Comparison of ENCODE assay signal across 19 cellular contexts in genomic region chr13:19664481-19665230, GRCh38. TPM values are rescaled to one million over a fixed set of nuclear protein-coding genes. Genes with fewer than 3 reads are reported as not detected.
DNase-seq lines count a peak whose midpoint lies in the region; ATAC-seq, FAIRE-seq and TF ChIP-seq lines count a peak whose summit lies in the region.
"Had no signal": no experiment of that assay in that cellular context is flagged by ENCODE, and none has a peak within 500 bp of the region (broad histone marks: within the 10 kb centered on the region; RNA-seq: fewer than 3 reads in every experiment).

No MANE protein-coding gene starts in this region.

- no peak overlapping the region for H3K18ac ChIP-seq in H9 (ENCODE audit: insufficient read length, low read depth, low read length)

- no peak overlapping the region for H3K4ac ChIP-seq in H9 (ENCODE audit: low read depth, low read length)

- no peak overlapping the region for H2AFZ ChIP-seq in H9 (ENCODE audit: low read length)

- no peaks in the 10 kb centered on the region for H3K27me3 Mint-ChIP-seq in activated CD4-positive, alpha-beta T cell treated with anti-CD3 and anti-CD28 coated beads, Interleukin-2, amount 10 ng/mL, durations not matched to agents 24 days and 14 days
- no peaks in the 10 kb centered on the region for H3K27me3 Mint-ChIP-seq in H9 (ENCODE audit: low read depth)
- H3K27me3 Mint-ChIP-seq in activated naive CD8-positive, alpha-beta T cell treated with anti-CD3 and anti-CD28 coated beads, Interleukin-2, amount 50 U/mL, for 24 hours = no peaks in the 10 kb centered on the region
- no peaks in the 10 kb centered on the region for H3K27me3 Mint-ChIP-seq in natural killer cell (ENCODE audit: low read depth in 2 of 2)
- H3K27me3 Mint-ChIP-seq: type B pancreatic cell had no signal

- H3K79me1 ChIP-seq in H9 (ENCODE audit: insufficient read depth, low read depth, low read length, poor library complexity, severe bottlenecking) = no peaks in the 10 kb centered on the region

- no peak overlapping the region for H4K91ac ChIP-seq in H9 (ENCODE audit: insufficient read length, low read depth, low read length)

- no peaks in the 10 kb centered on the region for H3K23me2 ChIP-seq in H9 (ENCODE audit: insufficient read length, low read depth, low read length, poor library complexity, severe bottlenecking)

- H3K9ac ChIP-seq in H9 (ENCODE audit: extremely low read depth, insufficient read length, low read length) (no peak overlapping the region), kidney (ENCODE audit: low read length in 2 of 2) (no peak overlapping the region)

- H3K56ac ChIP-seq in H9 (ENCODE audit: insufficient read length, low read depth, low read length) = no peak overlapping the region

- no peak for ATAC-seq in activated naive CD8-positive, alpha-beta T cell treated with anti-CD3 and anti-CD28 coated beads, Interleukin-2, amount 50 U/mL, for 24 hours
- no peak for ATAC-seq in natural killer cell
- ATAC-seq: foreskin keratinocyte had no signal

- no peak overlapping the region for H4K5ac ChIP-seq in H9 (ENCODE audit: insufficient read length, low read depth, low read length)

- no peak for FAIRE-seq in kidney (lab: Jason Lieb, UNC)
- FAIRE-seq: endometrium, H54, TTC549 had no signal

- no peak for DNase-seq in activated CD4-positive, alpha-beta T cell treated with anti-CD3 and anti-CD28 coated beads, Interleukin-2, amount 10 ng/mL, durations not matched to agents 24 days and 14 days
- no peak for DNase-seq in activated CD4-positive, alpha-beta T cell treated with anti-CD3 and anti-CD28 coated beads for 1 hour
- DNase-seq in H9 (no peak), natural killer cell (no peak), NCI-H2227 treated with DMSO at 0.1 percent for 48 hours (lab: John Stamatoyannopoulos, UW) (no peak), kidney (no peak), AML-193 (lab: John Stamatoyannopoulos, UW) (no peak)
- no peak for DNase-seq in activated naive CD8-positive, alpha-beta T cell treated with anti-CD3 and anti-CD28 coated beads, Interleukin-2, amount 50 U/mL, for 24 hours
- DNase-seq: 8988T, cerebellar nuclear complex, foreskin keratinocyte, NCI-H1930, NCI-H526 had no signal

- H2BK20ac ChIP-seq in H9 (ENCODE audit: low read depth, low read length, poor library complexity, severe bottlenecking) = no peak overlapping the region

- no peak overlapping the region for H3K14ac ChIP-seq in H9 (ENCODE audit: insufficient read depth, low read length)

- H4K20me1 ChIP-seq in H9 (ENCODE audit: control insufficient read depth, insufficient read depth, insufficient read length) = no peaks in the 10 kb centered on the region

- peaks cover 71% of the 10 kb centered on the region for H3K36me3 Mint-ChIP-seq in activated CD4-positive, alpha-beta T cell treated with anti-CD3 and anti-CD28 coated beads, Interleukin-2, amount 10 ng/mL, durations not matched to agents 24 days and 14 days (ENCODE audit: low read depth)
- H3K36me3 Mint-ChIP-seq in H9 (ENCODE audit: insufficient read depth in 1 of 3, low read depth in 3 of 3) (peaks cover 12 to 76% (median 56%) of the 10 kb centered on the region in 3 experiments), natural killer cell (no peaks in the 10 kb centered on the region)
- H3K36me3 Mint-ChIP-seq in activated naive CD8-positive, alpha-beta T cell treated with anti-CD3 and anti-CD28 coated beads, Interleukin-2, amount 50 U/mL, for 24 hours (ENCODE audit: low read depth) = peaks cover 55% of the 10 kb centered on the region

- TF ChIP-seq CTCF in H9 (conservative IDR thresholded peaks at IDR 0.05) (no peak), natural killer cell (IDR thresholded peaks at IDR 0.05) (no peak), kidney (IDR thresholded peaks at IDR 0.05; ENCODE audit: borderline replicate concordance, extremely low read depth, insufficient read depth) (no peak)

- no peak overlapping the region for H3K4me3 Mint-ChIP-seq in activated CD4-positive, alpha-beta T cell treated with anti-CD3 and anti-CD28 coated beads, Interleukin-2, amount 10 ng/mL, durations not matched to agents 24 days and 14 days
- H3K4me3 Mint-ChIP-seq in H9 (no peak overlapping the region), natural killer cell (no peak overlapping the region)
- H3K4me3 Mint-ChIP-seq in activated naive CD8-positive, alpha-beta T cell treated with anti-CD3 and anti-CD28 coated beads, Interleukin-2, amount 50 U/mL, for 24 hours = no peak overlapping the region
- H3K4me3 Mint-ChIP-seq: type B pancreatic cell had no signal

- H3K4me2 ChIP-seq in H9 (ENCODE audit: insufficient read depth, insufficient read length, low read length) = no peak overlapping the region

- peak overlapping the region; percentile 55 for H3K27ac Mint-ChIP-seq in activated CD4-positive, alpha-beta T cell treated with anti-CD3 and anti-CD28 coated beads, Interleukin-2, amount 10 ng/mL, durations not matched to agents 24 days and 14 days
- peak overlapping the region; percentile 38 to 62 (median 46); a peak in 4 of 7 replicates for H3K27ac Mint-ChIP-seq in H9
- H3K27ac Mint-ChIP-seq in activated naive CD8-positive, alpha-beta T cell treated with anti-CD3 and anti-CD28 coated beads, Interleukin-2, amount 50 U/mL, for 24 hours = peak overlapping the region; percentile 50
- H3K27ac Mint-ChIP-seq in natural killer cell = peak overlapping the region; percentile 51 to 66
- H3K27ac Mint-ChIP-seq: type B pancreatic cell had no signal

- peaks cover 44 to 50% of the 10 kb centered on the region in 2 donors for H3K36me3 ChIP-seq in kidney (ENCODE audit: control insufficient read depth in 1 of 2, insufficient read depth in 2 of 2, low read length in 2 of 2)

- no peak overlapping the region for H4K8ac ChIP-seq in H9 (replicated peaks; ENCODE audit: insufficient read length, low read depth, low read length)

- no peak overlapping the region for H3K4me3 ChIP-seq in kidney (ENCODE audit: low read length in 2 of 2)
- H3K4me3 ChIP-seq: SK-N-MC had no signal

- intact Hi-C loops in activated CD4-positive, alpha-beta T cell treated with anti-CD3 and anti-CD28 coated beads, Interleukin-2, amount 10 ng/mL, durations not matched to agents 24 days and 14 days (cut with micrococcal nuclease) = no loop called here
- intact Hi-C loops in natural killer cell (cut with micrococcal nuclease) (no loop called here), kidney (cut with DNase I) (no loop called here)

- H3K27me3 ChIP-seq in H9 (ENCODE audit: insufficient read depth, low read length) = no peaks in the 10 kb centered on the region
- H3K27me3 ChIP-seq: foreskin keratinocyte had no signal

- H3T11ph ChIP-seq in H9 (ENCODE audit: low read length) = no peak overlapping the region

- H2BK12ac ChIP-seq in H9 (ENCODE audit: insufficient read length, low read depth, low read length) = no peak overlapping the region

- H3K79me2 ChIP-seq in H9 (ENCODE audit: insufficient read depth, low read length) = no peaks in the 10 kb centered on the region

- H2BK5ac ChIP-seq in H9 (ENCODE audit: insufficient read length, low read length) = no peak overlapping the region

- H2BK120ac ChIP-seq in H9 (ENCODE audit: low read depth, low read length, poor library complexity, severe bottlenecking) = no peak overlapping the region

- H2AK5ac ChIP-seq in H9 (ENCODE audit: insufficient read length, low read length) = no peak overlapping the region

- H3K9me3 ChIP-seq in H9 (ENCODE audit: control insufficient read depth, low read depth, low read length) = no peaks in the 10 kb centered on the region
- no peaks in the 10 kb centered on the region for H3K9me3 ChIP-seq in kidney (ENCODE audit: control insufficient read depth in 1 of 2, low read length in 2 of 2)

- no CpG with 5 or more reads among the region's 14 CpGs for WGBS in H9 (ENCODE audit: extremely low coverage, insufficient read length, low lambda C conversion rate)

- no peaks in the 10 kb centered on the region for H3K4me1 ChIP-seq in H9 (ENCODE audit: insufficient read depth, low read length)
- H3K4me1 ChIP-seq in kidney (ENCODE audit: control insufficient read depth in 1 of 2, insufficient read depth in 1 of 2, low read depth in 1 of 2, low read length in 2 of 2) = no peaks in the 10 kb centered on the region
- H3K4me1 ChIP-seq: foreskin keratinocyte had no signal

- H3K4me1 Mint-ChIP-seq in activated CD4-positive, alpha-beta T cell treated with anti-CD3 and anti-CD28 coated beads, Interleukin-2, amount 10 ng/mL, durations not matched to agents 24 days and 14 days = peaks cover 6% of the 10 kb centered on the region
- peaks cover 7 to 8% of the 10 kb centered on the region in 2 experiments for H3K4me1 Mint-ChIP-seq in H9
- H3K4me1 Mint-ChIP-seq in activated naive CD8-positive, alpha-beta T cell treated with anti-CD3 and anti-CD28 coated beads, Interleukin-2, amount 50 U/mL, for 24 hours = no peaks in the 10 kb centered on the region
- peaks cover 0 to 10% of the 10 kb centered on the region in 2 donors for H3K4me1 Mint-ChIP-seq in natural killer cell

- no peaks in the 10 kb centered on the region for H3K9me3 Mint-ChIP-seq in activated CD4-positive, alpha-beta T cell treated with anti-CD3 and anti-CD28 coated beads, Interleukin-2, amount 10 ng/mL, durations not matched to agents 24 days and 14 days
- H3K9me3 Mint-ChIP-seq in H9 = peaks cover 0 to 2% of the 10 kb centered on the region in 2 experiments; a peak in 1 of 5 replicates
- H3K9me3 Mint-ChIP-seq in activated naive CD8-positive, alpha-beta T cell treated with anti-CD3 and anti-CD28 coated beads, Interleukin-2, amount 50 U/mL, for 24 hours = no peaks in the 10 kb centered on the region
- H3K9me3 Mint-ChIP-seq in natural killer cell = no peaks in the 10 kb centered on the region
- H3K9me3 Mint-ChIP-seq: type B pancreatic cell had no signal

- H3K23ac ChIP-seq in H9 (ENCODE audit: insufficient read length, low read depth, low read length) = no peak overlapping the region

- H3K27ac ChIP-seq in H9 (ENCODE audit: insufficient read length, low read depth, low read length) (no peak overlapping the region), kidney (ENCODE audit: low read depth in 2 of 2, low read length in 2 of 2) (no peak overlapping the region)
- H3K27ac ChIP-seq: C4-2B, foreskin keratinocyte, SK-N-MC had no signal

- no peak overlapping the region for H2BK15ac ChIP-seq in H9 (ENCODE audit: low read depth, low read length)

RNA-seq across cellular contexts. Expression of gene MPHOSPH8, which starts 31.2 kb away (rescaled TPM):
- 40.3 and 41.1 TPM in 2 replicates for total RNA-seq in activated CD4-positive, alpha-beta T cell treated with anti-CD3 and anti-CD28 coated beads, Interleukin-2, amount 10 ng/mL, durations not matched to agents 24 days and 14 days
- total RNA-seq in H9 (2021) = 21.1 TPM in 2 replicates
- 10 to 100 TPM; 54.2 to 64.7 (median 59.8) TPM for total RNA-seq in natural killer cell
- 35.6 TPM for total RNA-seq in kidney
- polyA plus RNA-seq in kidney (ENCODE audit: insufficient read depth, low read depth, low replicate concordance) = 23.1 TPM
